ENCODE assay signal across 11 cellular contexts in genomic region chr5:39423331-39423751, GRCh38. TPM values are rescaled to one million over a fixed set of nuclear protein-coding genes. Genes with fewer than 3 reads are reported as not detected.
DNase-seq lines count a peak whose midpoint lies in the region; ATAC-seq, FAIRE-seq and TF ChIP-seq lines count a peak whose summit lies in the region.
"Had no signal": no experiment of that assay in that cellular context is flagged by ENCODE, and none has a peak within 500 bp of the region (broad histone marks: within the 10 kb centered on the region; RNA-seq: fewer than 3 reads in every experiment).

No MANE protein-coding gene starts in this region.

- peaks cover 68% of the 10 kb centered on the region for H3K4me1 ChIP-seq in ACC112 (ENCODE audit: control insufficient read depth, insufficient read depth, low read length, unreplicated experiment)
- peaks cover 21% of the 10 kb centered on the region for H3K4me1 ChIP-seq in SJCRH30
- peaks cover 70% of the 10 kb centered on the region for H3K4me1 ChIP-seq in osteoblast (ENCODE audit: insufficient read depth, low read length)
- no peaks in the 10 kb centered on the region for H3K4me1 ChIP-seq in small intestine (ENCODE audit: control insufficient read depth in 2 of 2, insufficient read depth in 1 of 2, low read depth in 1 of 2, low read length in 1 of 2)

- no peak for ATAC-seq in HG02885 (IDR thresholded peaks at IDR 0.05; ENCODE audit: poor library complexity, unreplicated experiment)
- ATAC-seq: CD8-positive, alpha-beta T cell had no signal

- H3K27me3 ChIP-seq in ACC112 (ENCODE audit: insufficient read depth, low read length) (no peaks in the 10 kb centered on the region), SJCRH30 (no peaks in the 10 kb centered on the region), osteoblast (ENCODE audit: insufficient read depth, low read length) (no peaks in the 10 kb centered on the region), small intestine (ENCODE audit: control insufficient read depth in 2 of 2, insufficient read depth in 2 of 2, low read length in 2 of 2) (peaks cover 0 to 2% of the 10 kb centered on the region in 2 donors)

- TF ChIP-seq CTCF in fibroblast of villous mesenchyme (IDR thresholded peaks at IDR 0.05; ENCODE audit: insufficient read depth, low read depth, low read length) (no peak), osteoblast (IDR thresholded peaks at IDR 0.05; ENCODE audit: extremely low read depth, low read depth, low read length) (no peak)

- H3K27ac ChIP-seq in ACC112 (ENCODE audit: low read depth, low read length): peak overlapping the region; percentile 55
- peak overlapping the region; percentile 69; the same call in 1 of the 2 replicates for H3K27ac ChIP-seq in SJCRH30
- H3K27ac ChIP-seq in osteoblast (ENCODE audit: low read depth, low read length): peak overlapping the region; percentile 96
- H3K27ac ChIP-seq in small intestine (ENCODE audit: low read depth in 1 of 2, low read length in 1 of 2): peak overlapping the region in 1 of 2 donors; percentile 92

- peak overlapping the region; percentile 90 for H3K4me3 ChIP-seq in ACC112 (ENCODE audit: low read depth, low read length)
- peak overlapping the region; percentile 58 for H3K4me3 ChIP-seq in SJCRH30
- peak overlapping the region; percentile 93 for H3K4me3 ChIP-seq in fibroblast of villous mesenchyme (ENCODE audit: low read depth, low read length)
- peak overlapping the region; percentile 91 for H3K4me3 ChIP-seq in osteoblast (ENCODE audit: insufficient read depth, low read length)
- H3K4me3 ChIP-seq in small intestine (ENCODE audit: low read depth in 1 of 2, low read length in 2 of 2): no peak overlapping the region

- peaks cover 59% of the 10 kb centered on the region for H3K79me2 ChIP-seq in ACC112 (ENCODE audit: control insufficient read depth, insufficient read depth, low read length, unreplicated experiment)
- peaks cover 72% of the 10 kb centered on the region for H3K79me2 ChIP-seq in osteoblast (ENCODE audit: insufficient read depth, low read length)

- peak overlapping the region; percentile 96 for H3K4me2 ChIP-seq in osteoblast (ENCODE audit: insufficient read depth, low read length)

- H3K9me3 ChIP-seq in SJCRH30 (replicated peaks): no peaks in the 10 kb centered on the region
- H3K9me3 ChIP-seq in osteoblast (ENCODE audit: low read depth, low read length): no peaks in the 10 kb centered on the region
- H3K9me3 ChIP-seq in small intestine (ENCODE audit: control insufficient read depth, low read depth): no peaks in the 10 kb centered on the region

- 69 to 97% (median 84%) methylated on average over 2 of the region's 2 CpGs for WGBS in small intestine, 3 donors

- no peak for FAIRE-seq in small intestine (lab: Jason Lieb, UNC)
- FAIRE-seq: TTC549 had no signal

- peaks cover 41% of the 10 kb centered on the region for H4K20me1 ChIP-seq in osteoblast (ENCODE audit: insufficient read depth, low read length)

- H2AFZ ChIP-seq in ACC112 (ENCODE audit: low read length, unreplicated experiment) (no peak overlapping the region), osteoblast (ENCODE audit: low read length) (no peak overlapping the region)

- DNase-seq in SJCRH30: peak in 1 of 2 experiments; percentile 22
- no peak for DNase-seq in fibroblast of villous mesenchyme (ENCODE audit: low read depth)
- DNase-seq in osteoblast (ENCODE audit: insufficient read length, low spot score, missing footprints): no peak
- no peak for DNase-seq in hippocampal formation (lab: John Stamatoyannopoulos, UW)
- DNase-seq in small intestine: no peak
- no peak for DNase-seq in NCI-H1048 (lab: John Stamatoyannopoulos, UW)
- DNase-seq: caudate nucleus; CD8-positive, alpha-beta T cell had no signal

- H3K36me3 ChIP-seq in ACC112 (ENCODE audit: insufficient read depth, low read length): no peaks in the 10 kb centered on the region
- no peaks in the 10 kb centered on the region for H3K36me3 ChIP-seq in SJCRH30
- H3K36me3 ChIP-seq in osteoblast (ENCODE audit: insufficient read depth, low read length): peaks cover 15% of the 10 kb centered on the region
- no peaks in the 10 kb centered on the region for H3K36me3 ChIP-seq in small intestine (ENCODE audit: control insufficient read depth in 2 of 2, insufficient read depth in 2 of 2, low read length in 2 of 2)

RNA-seq across cellular contexts. Expression of gene DAB2, which starts 1.4 kb away (rescaled TPM):
- total RNA-seq in SJCRH30 (2014; rRNA removed; shearing (Covaris generic)): 18.4 and 19.1 TPM in 2 replicates
- total RNA-seq in fibroblast of villous mesenchyme (231 and 332 TPM in 2 replicates), osteoblast (277 and 296 TPM in 2 replicates)
- polyA plus RNA-seq in small intestine: 10 to 100 TPM in 1 of 3 donors, 1 to 10 TPM in 2; 1.1 to 11.6 (median 8.1) TPM
- total RNA-seq: CD8-positive, alpha-beta T cell had no signal

RNA-seq across cellular contexts. Expression of gene C9, which starts 59.0 kb away (rescaled TPM):
- not detected in 2 replicates for total RNA-seq in SJCRH30 (2014; rRNA removed; shearing (Covaris generic))
- total RNA-seq in fibroblast of villous mesenchyme (under 0.01 TPM in 1 of 2 replicates, not detected in the other), osteoblast (0.36 TPM in 1 of 2 replicates, not detected in the other)
- not detected for polyA plus RNA-seq in small intestine
- total RNA-seq: CD8-positive, alpha-beta T cell had no signal

Comparison
In these comparisons a context has a peak if more than half of its experiments do, and no peak if none do; other contexts are left out.
1. H3K4me3 ChIP-seq: peak in ACC112 (single experiment), SJCRH30 (single experiment), fibroblast of villous mesenchyme (single experiment) and osteoblast (single experiment); none in small intestine (0 of 2).
2. RNA of gene DAB2, which starts 1.4 kb away (total RNA-seq): 231 to 332 TPM in fibroblast of villous mesenchyme and 277 to 296 TPM in osteoblast; 18.4 to 19.1 TPM in SJCRH30; every median in the first group is over 10 times any median in the second.